9 cellular contexts compared by ENCODE assay signal in the genomic region with DNA sequence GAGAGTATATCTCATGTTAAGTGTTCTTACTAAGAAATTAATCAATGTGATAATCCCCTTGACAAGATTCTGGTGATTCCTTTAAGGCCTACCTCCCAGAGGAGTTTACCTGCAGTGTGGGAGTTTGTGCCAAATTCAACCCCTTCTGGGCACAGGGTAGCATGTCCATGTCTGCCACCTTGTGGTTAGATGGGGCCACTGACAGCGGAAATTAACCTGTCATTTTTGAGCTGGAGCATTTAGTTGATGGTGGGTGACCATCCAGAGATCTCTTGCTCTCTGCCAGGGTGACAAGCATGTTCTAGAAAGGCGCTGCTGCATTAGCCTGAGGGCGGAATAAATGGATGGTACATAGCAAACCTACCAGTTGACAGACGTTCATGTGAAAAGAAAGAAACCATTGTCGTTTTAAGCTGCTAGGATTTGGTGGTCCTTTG.
A peak's percentile ranks its signal among the peaks of the same experiment; 100 is the strongest.
DNase-seq lines count a peak whose midpoint lies in the region; ATAC-seq and TF ChIP-seq lines count a peak whose summit lies in the region.
"Had no signal": no experiment of that assay in that cellular context is flagged by ENCODE, and none has a peak within 500 bp of the region (broad histone marks: within the 10 kb centered on the region; RNA-seq: fewer than 3 reads in every experiment).

No MANE protein-coding gene starts in this region.

- no peak for DNase-seq in BJ (ENCODE audit: low read depth)
- peak; percentile 13 for DNase-seq in NCI-H446 treated with DMSO at 0.1 percent for 48 hours (lab: John Stamatoyannopoulos, UW)
- peak; percentile 44 to 47 for DNase-seq in activated CD4-positive, alpha-beta T cell treated with anti-CD3 and anti-CD28 coated beads, Interleukin-2, amount 50 U/mL, for 4 hours
- peak; percentile 89 for DNase-seq in endodermal cell
- DNase-seq in natural killer cell: peak; percentile 27
- peak in 1 of 2 donors; percentile 23 for DNase-seq in tibial nerve (ENCODE audit: low spot score in 2 of 2)

- H3K4me1 Mint-ChIP-seq in endodermal cell (peaks cover 4% of the 10 kb centered on the region), natural killer cell (no peaks in the 10 kb centered on the region)

- no peak for TF ChIP-seq POLR2A in tibial nerve (IDR thresholded peaks at IDR 0.05)

- H3K9ac ChIP-seq in endodermal cell (ENCODE audit: extremely low read depth, low read length, poor library complexity, severe bottlenecking): no peak overlapping the region

- WGBS in endodermal cell (ENCODE audit: insufficient coverage in 1 of 2, insufficient read length in 1 of 2), 2 experiments: 38 to 46% methylated on average over 4 to 5 of the region's 5 CpGs
- 20 to 23% methylated on average over 5 of the region's 5 CpGs for WGBS in tibial nerve, 2 donors

- TF ChIP-seq EP300 in tibial nerve (IDR thresholded peaks at IDR 0.05): no peak

- H3K4me3 ChIP-seq in BJ (ENCODE audit: low read depth, low read length) (no peak overlapping the region), endodermal cell (ENCODE audit: low read length) (no peak overlapping the region), tibial nerve (no peak overlapping the region)
- H3K4me3 ChIP-seq: SJSA1 had no signal

- H3K36me3 ChIP-seq in BJ (ENCODE audit: control insufficient read depth, insufficient read depth, low read length) (no peaks in the 10 kb centered on the region), endodermal cell (ENCODE audit: control insufficient read depth, insufficient read depth, low read length) (no peaks in the 10 kb centered on the region), tibial nerve (no peaks in the 10 kb centered on the region)
- H3K36me3 ChIP-seq: SJSA1 had no signal

- H3K9me3 Mint-ChIP-seq in endodermal cell: no peaks in the 10 kb centered on the region
- H3K9me3 Mint-ChIP-seq in natural killer cell: no peaks in the 10 kb centered on the region

- H3K9me3 ChIP-seq in endodermal cell (ENCODE audit: control insufficient read depth, low read length) (no peaks in the 10 kb centered on the region), tibial nerve (no peaks in the 10 kb centered on the region)
- H3K9me3 ChIP-seq: SJSA1 had no signal

- H3K36me3 Mint-ChIP-seq in endodermal cell (ENCODE audit: low read depth) (no peaks in the 10 kb centered on the region), natural killer cell (no peaks in the 10 kb centered on the region)

- H3K4me3 Mint-ChIP-seq in endodermal cell: no peak overlapping the region
- no peak overlapping the region for H3K4me3 Mint-ChIP-seq in natural killer cell

- no peak overlapping the region for H3K27ac ChIP-seq in endodermal cell (ENCODE audit: low read depth, low read length)
- H3K27ac ChIP-seq in tibial nerve: no peak overlapping the region
- H3K27ac ChIP-seq: SJSA1 had no signal

- peak; percentile 76 for TF ChIP-seq CTCF in BJ (IDR thresholded peaks at IDR 0.05; ENCODE audit: insufficient read depth, low read depth, low read length)
- TF ChIP-seq CTCF in endodermal cell (conservative IDR thresholded peaks at IDR 0.05): peak; percentile 90
- TF ChIP-seq CTCF in natural killer cell (IDR thresholded peaks at IDR 0.05): peak; percentile 65
- TF ChIP-seq CTCF in tibial nerve (IDR thresholded peaks at IDR 0.05): peak; percentile 38 to 62 (median 41)

- peaks cover 16% of the 10 kb centered on the region for H3K27me3 Mint-ChIP-seq in endodermal cell (ENCODE audit: insufficient read depth)
- peaks cover 3 to 7% of the 10 kb centered on the region in 2 donors for H3K27me3 Mint-ChIP-seq in natural killer cell (ENCODE audit: low read depth in 2 of 2)

- H3K27ac Mint-ChIP-seq in endodermal cell (no peak overlapping the region), natural killer cell (no peak overlapping the region)

- peak; percentile 94 for ATAC-seq in GM18907 (IDR thresholded peaks at IDR 0.05; ENCODE audit: unreplicated experiment)
- peak; percentile 92 for ATAC-seq in HG03097 (IDR thresholded peaks at IDR 0.05; ENCODE audit: low FRiP score, unreplicated experiment)
- peak; percentile 66 to 77 (median 70) for ATAC-seq in natural killer cell

- no peaks in the 10 kb centered on the region for H3K27me3 ChIP-seq in BJ (ENCODE audit: control insufficient read depth, insufficient read depth, low read length)
- H3K27me3 ChIP-seq in endodermal cell (ENCODE audit: control insufficient read depth, insufficient read depth, low read length, poor library complexity, severe bottlenecking): peaks cover 28% of the 10 kb centered on the region
- H3K27me3 ChIP-seq in tibial nerve: no peaks in the 10 kb centered on the region
- H3K27me3 ChIP-seq: SJSA1 had no signal

- intact Hi-C loops in natural killer cell (cut with micrococcal nuclease): no loop called here

- H3K4me1 ChIP-seq in endodermal cell (ENCODE audit: control insufficient read depth, insufficient read depth, low read length) (no peaks in the 10 kb centered on the region), tibial nerve (no peaks in the 10 kb centered on the region)
- H3K4me1 ChIP-seq: SJSA1 had no signal

- POLR2A ChIA-PET in BJ (lab: Charles Lee): interaction anchor here (0.6 kb wide), 1 partner anchor 40 kb away, joined by 3 read pairs; no protein-coding TSS in a partner anchor

- CTCF ChIA-PET in BJ (lab: Yijun Ruan, JAX): interaction anchor here (0.7 to 3.7 kb wide), 21 partner anchors 8 to 711 kb away, joined by 3 to 107 read pairs (median 4); partner anchors contain the start of genes OXCT1 and RIMOC1
